23 cellular contexts compared by ENCODE assay signal in genomic region chr22:47710135-47710534, GRCh38.
DNase-seq lines count a peak whose midpoint lies in the region; ATAC-seq, FAIRE-seq and TF ChIP-seq lines count a peak whose summit lies in the region.
"Had no signal": no experiment of that assay in that cellular context is flagged by ENCODE, and none has a peak within 500 bp of the region (broad histone marks: within the 10 kb centered on the region; RNA-seq: fewer than 3 reads in every experiment).

No MANE protein-coding gene starts in this region.

- POLR2A ChIA-PET in H1 (lab: Charles Lee; ENCODE audit: partially characterized antibody): no interaction called here

- H2BK5ac ChIP-seq in H1 (ENCODE audit: low read depth, low read length): no peak overlapping the region

- H3K27ac ChIP-seq in GM23338 (ENCODE audit: low read depth): no peak overlapping the region
- no peak overlapping the region for H3K27ac ChIP-seq in H1 (ENCODE audit: low read depth, low read length)
- H3K27ac ChIP-seq: BLaER1 had no signal

- no peak for FAIRE-seq in H1 (lab: Jason Lieb, UNC)
- FAIRE-seq: A204.1, D721Med, G401.6, GM12891, GM19239 had no signal

- no peak overlapping the region for H4K8ac ChIP-seq in H1 (ENCODE audit: extremely low read depth, insufficient read depth, low read length)

- no peak overlapping the region for H3K14ac ChIP-seq in H1 (ENCODE audit: insufficient read length)

- no peak overlapping the region for H3K23ac ChIP-seq in H1 (ENCODE audit: insufficient read length)

- H3K4ac ChIP-seq in H1 (replicated peaks; ENCODE audit: insufficient read length, low read depth, low read length): no peak overlapping the region

- TF ChIP-seq CTCF in GM23338 (conservative IDR thresholded peaks at IDR 0.05; ENCODE audit: low read depth in 2 of 2): no peak
- TF ChIP-seq CTCF in H1 (IDR thresholded peaks at IDR 0.05; ENCODE audit: control extremely low read depth in 1 of 3, insufficient read depth in 1 of 3, low read depth in 1 of 3, low read length in 3 of 3): no peak
- TF ChIP-seq CTCF in glutamatergic neuron (IDR thresholded peaks at IDR 0.05; ENCODE audit: partially characterized antibody, unreplicated experiment): no peak

- H2BK15ac ChIP-seq in H1 (ENCODE audit: low read length): peak overlapping the region; percentile 37; the same call in 1 of the 2 replicates

- no peak for TF ChIP-seq RAD21 in H1 (IDR thresholded peaks at IDR 0.05 in 1 of 2, conservative IDR thresholded peaks at IDR 0.05 in 1 of 2; ENCODE audit: low read depth in 2 of 2, low read length in 2 of 2)

- H3K27ac Mint-ChIP-seq in GM23338 (no peak overlapping the region), glutamatergic neuron (ENCODE audit: unreplicated experiment) (no peak overlapping the region)
- H3K27ac Mint-ChIP-seq: CD14-positive monocyte; CD4-positive, CD25-positive, alpha-beta regulatory T cell; CD8-positive, alpha-beta T cell had no signal

- H3K4me3 Mint-ChIP-seq in GM23338 (no peak overlapping the region; the same call in 2 of the 3 replicates), glutamatergic neuron (ENCODE audit: unreplicated experiment) (no peak overlapping the region)
- H3K4me3 Mint-ChIP-seq: CD14-positive monocyte; CD4-positive, CD25-positive, alpha-beta regulatory T cell; CD8-positive, alpha-beta T cell had no signal

- 62% methylated on average over 4 of the region's 4 CpGs; no CpG with 5 or more reads in 1 of the 2 experiments for WGBS in H1 (ENCODE audit: extremely low coverage in 1 of 2, insufficient coverage in 1 of 2, insufficient read length in 1 of 2, insufficient replicate concordance in 2 of 2, low coverage in 1 of 2, low lambda C conversion rate in 2 of 2, missing lambda C conversion rate in 1 of 2), 2 experiments

- H3K23me2 ChIP-seq in H1 (ENCODE audit: low read depth, low read length): 0 out of 2 replicates have a peak, but pooled peaks cover 3% of the 10 kb centered on the region

- no peak overlapping the region for H2AFZ ChIP-seq in GM23338
- H2AFZ ChIP-seq in H1 (ENCODE audit: low read length): peak overlapping the region; percentile 55

- no peak overlapping the region for H2AK5ac ChIP-seq in H1 (ENCODE audit: low read depth, low read length)

- H3K18ac ChIP-seq in H1 (ENCODE audit: extremely low read depth, low read length): peak overlapping the region; percentile 32; the same call in 1 of the 2 replicates

- H3K79me2 ChIP-seq in GM23338 (replicated peaks; ENCODE audit: insufficient read depth): no peaks in the 10 kb centered on the region
- H3K79me2 ChIP-seq in H1 (ENCODE audit: control insufficient read depth in 1 of 2, insufficient read depth in 2 of 2, low read length in 2 of 2): no peaks in the 10 kb centered on the region

- no peaks in the 10 kb centered on the region for H4K20me1 ChIP-seq in GM23338 (replicated peaks; ENCODE audit: insufficient read depth)
- H4K20me1 ChIP-seq in H1 (replicated peaks in 1 of 2; ENCODE audit: control insufficient read depth in 1 of 2, insufficient read depth in 2 of 2, low read length in 2 of 2): no peaks in the 10 kb centered on the region
- H4K20me1 ChIP-seq: BLaER1 had no signal

- H4K91ac ChIP-seq in H1 (replicated peaks; ENCODE audit: insufficient read length, low read length): no peak overlapping the region

- no peaks in the 10 kb centered on the region for H3K9me3 Mint-ChIP-seq in GM23338
- H3K9me3 Mint-ChIP-seq in glutamatergic neuron (ENCODE audit: unreplicated experiment): peaks cover 2% of the 10 kb centered on the region
- H3K9me3 Mint-ChIP-seq: CD4-positive, CD25-positive, alpha-beta regulatory T cell; CD8-positive, alpha-beta T cell had no signal

- H3K36me3 Mint-ChIP-seq in GM23338 (ENCODE audit: low read depth) (no peaks in the 10 kb centered on the region), glutamatergic neuron (ENCODE audit: unreplicated experiment) (no peaks in the 10 kb centered on the region)
- H3K36me3 Mint-ChIP-seq: CD14-positive monocyte; CD4-positive, CD25-positive, alpha-beta regulatory T cell; CD8-positive, alpha-beta T cell had no signal

- no peak overlapping the region for H2BK12ac ChIP-seq in H1 (ENCODE audit: low read depth, low read length)

- H3K4me3 ChIP-seq in GM23338: no peak overlapping the region
- H3K4me3 ChIP-seq in H7 (ENCODE audit: insufficient read depth, low read depth, low read length): no peak overlapping the region
- H3K4me3 ChIP-seq in H1 (ENCODE audit: extremely low read depth in 1 of 4, insufficient read depth in 2 of 4, low read depth in 3 of 4, low read length in 4 of 4): no peak overlapping the region
- H3K4me3 ChIP-seq: BLaER1 had no signal

- no peak for TF ChIP-seq EP300 in H1 (IDR thresholded peaks at IDR 0.05; ENCODE audit: borderline replicate concordance in 1 of 2, low read depth in 2 of 2, low read length in 2 of 2)

- no peak overlapping the region for H3K4me2 ChIP-seq in GM23338
- no peak overlapping the region for H3K4me2 ChIP-seq in H1 (ENCODE audit: insufficient read depth in 1 of 2, low read depth in 2 of 2, low read length in 2 of 2)
- H3K4me2 ChIP-seq: BLaER1 had no signal

- H3K4me1 Mint-ChIP-seq in GM23338: peaks cover 21% of the 10 kb centered on the region
- no peaks in the 10 kb centered on the region for H3K4me1 Mint-ChIP-seq in glutamatergic neuron (ENCODE audit: low read depth, unreplicated experiment)
- H3K4me1 Mint-ChIP-seq: CD14-positive monocyte; CD4-positive, CD25-positive, alpha-beta regulatory T cell had no signal

- H3K36me3 ChIP-seq in GM23338 (ENCODE audit: insufficient read depth): peaks cover 7% of the 10 kb centered on the region
- no peaks in the 10 kb centered on the region for H3K36me3 ChIP-seq in H7 (replicated peaks; ENCODE audit: control insufficient read depth, insufficient read depth, low read length)
- no peaks in the 10 kb centered on the region for H3K36me3 ChIP-seq in H1 (ENCODE audit: control insufficient read depth in 2 of 4, insufficient read depth in 4 of 4, low read length in 3 of 4)
- H3K36me3 ChIP-seq: BE2C, BLaER1 had no signal

- no peaks in the 10 kb centered on the region for H3K9me3 ChIP-seq in H1 (ENCODE audit: insufficient read depth in 2 of 2, low read depth in 1 of 2, low read length in 1 of 2)
- H3K9me3 ChIP-seq: BLaER1, Caco-2 had no signal

- no peak for TF ChIP-seq POLR2A in H1 (IDR thresholded peaks at IDR 0.05; ENCODE audit: control extremely low read depth in 1 of 2, low read depth in 2 of 2, low read length in 2 of 2)

- peak; percentile 84 for ATAC-seq in GM23338
- ATAC-seq: CD8-positive, alpha-beta T cell had no signal

- H4K5ac ChIP-seq in H1 (ENCODE audit: insufficient read length, low read depth, low read length): no peak overlapping the region

- no peak overlapping the region for H3K9ac ChIP-seq in H1 (replicated peaks in 1 of 4; ENCODE audit: extremely low read depth in 1 of 4, low read depth in 3 of 4, low read length in 3 of 4)
- H3K9ac ChIP-seq: BLaER1 had no signal

- H3K27me3 ChIP-seq in GM23338 (ENCODE audit: insufficient read depth) (no peaks in the 10 kb centered on the region), H7 (ENCODE audit: control insufficient read depth, insufficient read depth, low read length) (no peaks in the 10 kb centered on the region), H1 (replicated peaks in 1 of 4; ENCODE audit: control insufficient read depth in 3 of 4, extremely low read depth in 1 of 4, insufficient read depth in 3 of 4, low read length in 3 of 4) (no peaks in the 10 kb centered on the region)
- H3K27me3 ChIP-seq: BE2C, BLaER1 had no signal

- no peak for DNase-seq in GM23338 (ENCODE audit: low spot score)
- DNase-seq in H7: peak; percentile 65
- DNase-seq in H1 (ENCODE audit: low read depth in 1 of 2, low spot score in 2 of 2): peak in 1 of 2 experiments; percentile 35
- DNase-seq in glutamatergic neuron: no peak
- no peak for DNase-seq in SHP77 treated with DMSO at 0.1 percent for 48 hours (lab: John Stamatoyannopoulos, UW)
- DNase-seq in NCI-H1092 (lab: John Stamatoyannopoulos, UW): no peak
- DNase-seq: 8988T; ACHN; BE2C; C1 segment of cervical spinal cord; Caco-2; Calu3; CD4-positive, CD25-positive, alpha-beta regulatory T cell; CD8-positive, alpha-beta T cell; DMS79 treated with DMSO at 0.1 percent for 48 hours; GF-D8 had no signal

- H3K4me1 ChIP-seq in GM23338 (ENCODE audit: insufficient read depth): no peaks in the 10 kb centered on the region
- peaks cover 0 to 11% (median 3%) of the 10 kb centered on the region in 4 experiments; a peak in 3 of 7 replicates for H3K4me1 ChIP-seq in H1 (replicated peaks in 1 of 4; ENCODE audit: control insufficient read depth in 3 of 4, insufficient read depth in 4 of 4, low read length in 3 of 4)
- H3K4me1 ChIP-seq: BE2C, BLaER1, Caco-2 had no signal

- no peak overlapping the region for H2BK120ac ChIP-seq in H1 (replicated peaks; ENCODE audit: low read depth, low read length)

- CTCF ChIA-PET in H1 (lab: Charles Lee; ENCODE audit: partially characterized antibody): no interaction called here

- no peaks in the 10 kb centered on the region for H3K79me1 ChIP-seq in H1 (ENCODE audit: low read depth, low read length)

- H3K27me3 Mint-ChIP-seq in GM23338 (ENCODE audit: insufficient read depth, low read depth, poor library complexity): peaks cover 1% of the 10 kb centered on the region
- no peaks in the 10 kb centered on the region for H3K27me3 Mint-ChIP-seq in glutamatergic neuron (ENCODE audit: unreplicated experiment)

- H2BK20ac ChIP-seq in H1 (ENCODE audit: low read length): no peak overlapping the region

- H3K56ac ChIP-seq in H1 (replicated peaks; ENCODE audit: insufficient read length, low read depth, low read length): no peak overlapping the region

- no peaks in the 10 kb centered on the region for H3K9me2 ChIP-seq in GM23338 (ENCODE audit: insufficient read depth)

- H3F3A ChIP-seq in GM23338 (replicated peaks; ENCODE audit: low read depth): no peaks in the 10 kb centered on the region

TF ChIP-seq in H1, 55 proteins besides CTCF, POLR2A, EP300 and RAD21:
- TF ChIP-seq USF2 (IDR thresholded peaks at IDR 0.05; ENCODE audit: low read length) (no peak), PHF8 (conservative IDR thresholded peaks at IDR 0.05; ENCODE audit: low read depth, low read length) (no peak), RFX5 (IDR thresholded peaks at IDR 0.05; ENCODE audit: borderline replicate concordance, low read depth, low read length) (no peak), BRCA1 (IDR thresholded peaks at IDR 0.05; ENCODE audit: low read depth, low read length) (no peak), NRF1 (IDR thresholded peaks at IDR 0.05; ENCODE audit: low read depth, low read length) (no peak), HDAC2 (IDR thresholded peaks at IDR 0.05; ENCODE audit: borderline replicate concordance in 1 of 2, low read depth in 2 of 2, low read length in 2 of 2) (no peak), CEBPB (IDR thresholded peaks at IDR 0.05; ENCODE audit: low read depth, low read length) (no peak), SAP30 (IDR thresholded peaks at IDR 0.05; ENCODE audit: insufficient read depth, insufficient replicate concordance, low read length) (no peak)
TF ChIP-seq in H1: peak in this region for 0.
